In the genomic region with DNA sequence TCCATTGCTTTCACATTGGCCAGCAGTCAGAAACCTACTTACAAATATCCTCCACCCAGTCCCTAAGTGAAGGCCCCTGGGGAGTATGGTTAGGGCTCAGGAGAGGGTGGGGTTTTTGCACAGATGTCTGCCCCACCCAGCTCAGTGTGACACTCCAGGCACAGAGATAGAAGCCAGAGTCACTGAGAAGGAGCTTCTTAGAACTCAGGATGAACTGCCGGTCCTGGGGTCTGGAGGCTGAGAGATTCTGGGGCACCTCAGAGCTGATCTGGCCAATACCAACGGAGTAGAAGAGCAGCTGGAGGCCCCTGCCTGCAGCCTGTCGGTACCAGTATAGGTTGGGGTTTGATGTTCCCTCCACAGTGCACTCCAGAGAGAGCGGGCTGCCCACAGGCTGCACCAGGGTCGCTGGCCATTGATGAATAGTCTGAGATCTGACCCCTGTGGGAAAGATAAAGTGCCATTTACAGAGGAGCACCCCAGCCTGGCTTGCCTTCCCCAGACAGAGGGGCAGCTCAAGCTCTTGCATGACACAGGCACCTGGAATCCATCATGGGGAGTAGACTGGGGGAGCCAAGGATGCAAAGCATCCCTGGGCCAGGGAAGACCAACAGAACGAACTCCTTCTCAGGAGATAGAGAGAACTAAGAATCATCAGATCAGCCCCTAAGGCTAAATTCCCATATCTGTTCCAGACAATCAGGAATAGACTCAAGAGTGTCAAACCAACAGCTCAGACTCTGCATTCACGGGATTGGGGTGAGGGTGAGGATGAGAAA, we compare ENCODE assay signal across 11 cellular contexts. TPM values are rescaled to one million over a fixed set of nuclear protein-coding genes. Genes with fewer than 3 reads are reported as not detected.
DNase-seq lines count a peak whose midpoint lies in the region; ATAC-seq, FAIRE-seq and TF ChIP-seq lines count a peak whose summit lies in the region.
"Had no signal": no experiment of that assay in that cellular context is flagged by ENCODE, and none has a peak within 500 bp of the region (broad histone marks: within the 10 kb centered on the region; RNA-seq: fewer than 3 reads in every experiment).

No MANE protein-coding gene starts in this region.

- H3K4me1 Mint-ChIP-seq in activated naive CD4-positive, alpha-beta T cell treated with anti-CD3 and anti-CD28 coated beads for 36 hours (ENCODE audit: low read depth) = peaks cover 73% of the 10 kb centered on the region

- no peak for DNase-seq in activated naive CD4-positive, alpha-beta T cell treated with anti-CD3 and anti-CD28 coated beads for 36 hours
- DNase-seq in activated naive CD4-positive, alpha-beta T cell treated with anti-CD3 and anti-CD28 coated beads, Interleukin-2, amount 50 U/mL, for 16 hours = no peak
- DNase-seq in NCI-H82 treated with DMSO at 0.1 percent for 48 hours (lab: John Stamatoyannopoulos, UW; ENCODE audit: unreplicated experiment) = peak; percentile 4
- DNase-seq in K562 (ENCODE audit: extremely low read depth in 1 of 4, low spot score in 3 of 4) = peak in 3 of 4 experiments; percentile 40 to 62 (median 51)
- DNase-seq in posterior cingulate gyrus = no peak
- DNase-seq in tibial nerve (ENCODE audit: low spot score in 2 of 2) = no peak
- DNase-seq: effector CD4-positive, alpha-beta T cell; mucosa of descending colon; right cardiac atrium had no signal

- TF ChIP-seq CTCF in K562 (IDR thresholded peaks at IDR 0.05 in 2 of 3, conservative IDR thresholded peaks at IDR 0.05 in 1 of 3; ENCODE audit: insufficient read depth in 2 of 3, low read depth in 1 of 3, low read length in 3 of 3) (no peak), tibial nerve (IDR thresholded peaks at IDR 0.05) (no peak)

- no peak for TF ChIP-seq RAD21 in K562 (CRISPR knock-in tag; conservative IDR thresholded peaks at IDR 0.05 in 1 of 2, IDR thresholded peaks at IDR 0.05 in 1 of 2)

- CTCF ChIA-PET in activated naive CD4-positive, alpha-beta T cell treated with anti-CD3 and anti-CD28 coated beads for 36 hours (lab: Charles Lee) = interaction anchor here (0.6 to 12.4 kb wide), 28 partner anchors 8 to 509 kb away, joined by 3 to 382 read pairs (median 5); a partner anchor contains a TSS
- CTCF ChIA-PET in K562 (lab: Yijun Ruan, JAX; ENCODE audit: low intra/inter-chr PET ratio) = no interaction called here

- H3K9ac ChIP-seq in K562 (ENCODE audit: insufficient read depth in 1 of 2, low read depth in 2 of 2, low read length in 2 of 2) = no peak overlapping the region

- no peaks in the 10 kb centered on the region for H3K9me3 Mint-ChIP-seq in activated naive CD4-positive, alpha-beta T cell treated with anti-CD3 and anti-CD28 coated beads for 36 hours

- H3K27ac ChIP-seq in K562 (ENCODE audit: extremely low read depth, low read depth, low read length) (no peak overlapping the region), thymus (ENCODE audit: low read depth) (peak overlapping the region; percentile 97), tibial nerve (no peak overlapping the region)

- no peaks in the 10 kb centered on the region for H3K27me3 Mint-ChIP-seq in activated naive CD4-positive, alpha-beta T cell treated with anti-CD3 and anti-CD28 coated beads for 36 hours (ENCODE audit: low read depth)

- H3K9me1 ChIP-seq in K562 (ENCODE audit: control insufficient read depth, insufficient read depth, low read length) = no peaks in the 10 kb centered on the region

- FAIRE-seq in K562 (lab: Jason Lieb, UNC) = no peak

- 0 out of 2 replicates have a peak overlapping the region, but pooled peaks have one; percentile 25 for H2AFZ ChIP-seq in K562 (ENCODE audit: low read depth, low read length)

- ATAC-seq in K562 = no peak
- no peak for ATAC-seq in HG02623 (IDR thresholded peaks at IDR 0.05; ENCODE audit: unreplicated experiment)
- ATAC-seq: mucosa of descending colon, right cardiac atrium had no signal

- H3K4me1 ChIP-seq in K562 (replicated peaks in 1 of 2; ENCODE audit: control insufficient read depth in 2 of 2, insufficient read depth in 2 of 2, low read length in 2 of 2) (peaks cover 0 to 33% of the 10 kb centered on the region in 2 experiments; a peak in 3 of 5 replicates), thymus (ENCODE audit: control insufficient read depth, insufficient read depth, low read length) (peaks cover 24% of the 10 kb centered on the region), tibial nerve (peaks cover 0 to 6% (median 0%) of the 10 kb centered on the region in 4 donors)

- peak overlapping the region; percentile 15; the same call in 1 of the 2 replicates for H3K4me2 ChIP-seq in K562 (ENCODE audit: insufficient read depth, low read length)

- TF ChIP-seq EP300 in K562 (IDR thresholded peaks at IDR 0.05; ENCODE audit: low read length) (no peak), tibial nerve (IDR thresholded peaks at IDR 0.05) (no peak)

- POLR2A ChIA-PET in K562 (lab: Yijun Ruan, JAX) = interaction anchor here (1.6 kb wide), 1 partner anchor 15 kb away, joined by 3 read pairs; no protein-coding TSS in a partner anchor

- no peaks in the 10 kb centered on the region for H3K79me2 ChIP-seq in K562 (ENCODE audit: control insufficient read depth, insufficient read depth, low read length)

- H3K4me3 Mint-ChIP-seq in activated naive CD4-positive, alpha-beta T cell treated with anti-CD3 and anti-CD28 coated beads for 36 hours = peak overlapping the region; percentile 70

- no peaks in the 10 kb centered on the region for H4K20me1 ChIP-seq in K562 (replicated peaks; ENCODE audit: control insufficient read depth, insufficient read depth, low read length)

- intact Hi-C loops in activated naive CD4-positive, alpha-beta T cell treated with anti-CD3 and anti-CD28 coated beads for 36 hours (cut with micrococcal nuclease) = loop anchor here (5.0 kb wide), 1 partner anchor 835 kb away; no protein-coding TSS in a partner anchor
- intact Hi-C loops in K562 (cut with micrococcal nuclease) = loop anchor here (10.0 kb wide), 1 partner anchor 178 kb away; no protein-coding TSS in a partner anchor
- intact Hi-C loops in posterior cingulate gyrus (cut with DNase I) = no loop called here

- H3K9me3 ChIP-seq in K562 (replicated peaks; ENCODE audit: control insufficient read depth, insufficient read depth, low read depth, low read length) = no peaks in the 10 kb centered on the region
- H3K9me3 ChIP-seq in thymus (ENCODE audit: control insufficient read depth) = no peaks in the 10 kb centered on the region
- H3K9me3 ChIP-seq in tibial nerve = no peaks in the 10 kb centered on the region
- H3K9me3 ChIP-seq: mucosa of descending colon had no signal

- WGBS in K562 (ENCODE audit: insufficient coverage, low coverage, missing lambda C conversion rate) = 2% methylated on average over 7 of the region's 7 CpGs
- 32% methylated on average over 7 of the region's 7 CpGs for WGBS in thymus
- 44 to 50% methylated on average over 7 of the region's 7 CpGs for WGBS in tibial nerve, 2 donors

- H3K27me3 ChIP-seq in K562 (ENCODE audit: control insufficient read depth in 2 of 2, insufficient read depth in 2 of 2, low read length in 2 of 2) (peaks cover 0 to 3% of the 10 kb centered on the region in 2 experiments; a peak in 3 of 5 replicates), thymus (ENCODE audit: control insufficient read depth, insufficient read depth) (no peaks in the 10 kb centered on the region), tibial nerve (peaks cover 0 to 15% of the 10 kb centered on the region in 2 donors)

- no peaks in the 10 kb centered on the region for H3K36me3 ChIP-seq in K562 (ENCODE audit: control insufficient read depth, insufficient read depth, low read length)
- peaks cover 12% of the 10 kb centered on the region for H3K36me3 ChIP-seq in thymus (ENCODE audit: control insufficient read depth, insufficient read depth)
- no peaks in the 10 kb centered on the region for H3K36me3 ChIP-seq in tibial nerve

- no peaks in the 10 kb centered on the region for H3K36me3 Mint-ChIP-seq in activated naive CD4-positive, alpha-beta T cell treated with anti-CD3 and anti-CD28 coated beads for 36 hours (ENCODE audit: low read depth)

- H3K4me3 ChIP-seq in K562 (no peak overlapping the region), thymus (ENCODE audit: low read length) (peak overlapping the region; percentile 86), tibial nerve (no peak overlapping the region)
- H3K4me3 ChIP-seq: mucosa of descending colon had no signal

- H3K27ac Mint-ChIP-seq in activated naive CD4-positive, alpha-beta T cell treated with anti-CD3 and anti-CD28 coated beads for 36 hours = peak overlapping the region; percentile 99

- no peak for TF ChIP-seq POLR2A in K562 (conservative IDR thresholded peaks at IDR 0.05)
- no peak for TF ChIP-seq POLR2A in tibial nerve (IDR thresholded peaks at IDR 0.05)

- in situ Hi-C loops in K562 (cut with MboI) = no loop called here

- no TSS peak for BruUV-seq in K562 (replicated peaks; lab: Mats Ljungman, UMichigan)

RNA-seq across cellular contexts. Expression of a gene that starts 41.9 kb away (rescaled TPM):
- under 1 TPM in 1 of 2 experiments, not detected in 1; 0.50 TPM for total RNA-seq in activated naive CD4-positive, alpha-beta T cell treated with anti-CD3 and anti-CD28 coated beads for 36 hours
- total RNA-seq in K562 (2011; cell fraction: chromatin; rRNA removed; ENCODE audit: low replicate concordance) = 2.5 TPM in 1 of 2 replicates, not detected in the other
- 4.6 and 6.2 TPM in 2 replicates for total RNA-seq in K562 (2011; cell fraction: nucleolus; rRNA removed)
- 3.5 and 4.8 TPM in 2 replicates for total RNA-seq in K562 (2011; cell fraction: nucleoplasm; rRNA removed)
- total RNA-seq in K562 (2014; rRNA removed) = 1.1 and 1.7 TPM in 2 replicates
- total RNA-seq in K562 (2014; rRNA removed; fragmentation: Illumina TruSeq; extraction: Trizol) = 2.4 and 2.5 TPM in 2 replicates
- total RNA-seq in K562 (2015; rRNA removed; fragmentation: Illumina TruSeq; extraction: Trizol) = 1.3 and 2.4 TPM in 2 replicates
- total RNA-seq in K562 (2021) = 23.9 and 30.1 TPM in 2 replicates
- 3.8 and 6.4 TPM in 2 replicates for polyA plus RNA-seq in K562 (2011; rRNA removed)
- polyA plus RNA-seq in K562 (2011; cell fraction: cytosol; rRNA removed) = 9.3 and 14.7 TPM in 2 replicates
- 4.3 and 5.0 TPM in 2 replicates for polyA plus RNA-seq in K562 (2011; cell fraction: nucleus; rRNA removed)
- 6.6 and 43.8 TPM in 2 replicates for polyA plus RNA-seq in K562 (2012)
- polyA plus RNA-seq in K562 (2014; fragmentation: Illumina TruSeq; extraction: Trizol) = 4.7 and 6.2 TPM in 2 replicates
- polyA plus RNA-seq in K562 (2014; fragmentation: Nextera tagmentation; extraction: Ambion mirVana) = 10 to 100 TPM in 1 of 2 experiments, 1 to 10 TPM in 1; 9.5 to 16.4 TPM
- polyA plus RNA-seq in K562 (2014; rRNA removed) = 1.4 and 1.6 TPM in 2 replicates
- 2.8 and 3.7 TPM in 2 replicates for polyA minus RNA-seq in K562 (2011; rRNA and poly(A)+ RNA removed)
- 4.5 and 5.4 TPM in 2 replicates for polyA minus RNA-seq in K562 (2011; cell fraction: cytosol; rRNA and poly(A)+ RNA removed)
- 0.67 and 1.4 TPM in 2 replicates for polyA minus RNA-seq in K562 (2011; cell fraction: nucleus; rRNA and poly(A)+ RNA removed)
- 23.1 TPM for polyA plus RNA-seq in thymus
- 10 to 100 TPM in 2 of 4 donors, 1 to 10 TPM in 2; 2.5 to 78.0 (median 12.0) TPM for total RNA-seq in tibial nerve
- total RNA-seq: mucosa of descending colon had no signal

RNA-seq across cellular contexts. Expression of a gene that starts 42.2 kb away (rescaled TPM):
- total RNA-seq in activated naive CD4-positive, alpha-beta T cell treated with anti-CD3 and anti-CD28 coated beads for 36 hours = 10 to 100 TPM; 22.1 to 22.8 TPM
- 81.3 and 499 TPM in 2 replicates for total RNA-seq in K562 (2011; cell fraction: chromatin; rRNA removed; ENCODE audit: low replicate concordance)
- 147 and 442 TPM in 2 replicates for total RNA-seq in K562 (2011; cell fraction: nucleolus; rRNA removed)
- 112 and 171 TPM in 2 replicates for total RNA-seq in K562 (2011; cell fraction: nucleoplasm; rRNA removed)
- 10.4 and 11.3 TPM in 2 replicates for total RNA-seq in K562 (2014; rRNA removed)
- total RNA-seq in K562 (2014; rRNA removed; fragmentation: Illumina TruSeq; extraction: Trizol) = 4.1 and 4.3 TPM in 2 replicates
- 1.5 and 2.1 TPM in 2 replicates for total RNA-seq in K562 (2015; rRNA removed; fragmentation: Illumina TruSeq; extraction: Trizol)
- 13.2 and 19.1 TPM in 2 replicates for total RNA-seq in K562 (2021)
- polyA plus RNA-seq in K562 (2011; rRNA removed) = 108 and 123 TPM in 2 replicates
- 99.6 and 191 TPM in 2 replicates for polyA plus RNA-seq in K562 (2011; cell fraction: cytosol; rRNA removed)
- 516 and 1,081 TPM in 2 replicates for polyA plus RNA-seq in K562 (2011; cell fraction: nucleus; rRNA removed)
- 8.8 and 13.0 TPM in 2 replicates for polyA plus RNA-seq in K562 (2012)
- polyA plus RNA-seq in K562 (2014; fragmentation: Illumina TruSeq; extraction: Trizol) = 7.6 and 10.7 TPM in 2 replicates
- 1 to 10 TPM; 1.4 to 2.5 TPM for polyA plus RNA-seq in K562 (2014; fragmentation: Nextera tagmentation; extraction: Ambion mirVana)
- 12.0 and 16.3 TPM in 2 replicates for polyA plus RNA-seq in K562 (2014; rRNA removed)
- 56.3 and 87.3 TPM in 2 replicates for polyA minus RNA-seq in K562 (2011; rRNA and poly(A)+ RNA removed)
- 119 and 124 TPM in 2 replicates for polyA minus RNA-seq in K562 (2011; cell fraction: cytosol; rRNA and poly(A)+ RNA removed)
- polyA minus RNA-seq in K562 (2011; cell fraction: nucleus; rRNA and poly(A)+ RNA removed) = 75.4 and 113 TPM in 2 replicates
- 163 TPM for polyA plus RNA-seq in thymus
- total RNA-seq in tibial nerve = 10 to 100 TPM in 3 of 4 donors, 1 to 10 TPM in 1; 6.9 to 84.3 (median 22.1) TPM

Comparison
In these comparisons a context has a peak if more than half of its experiments do, and no peak if none do; other contexts are left out.
1. DNase-seq: peak in NCI-H82 treated with DMSO at 0.1 percent for 48 hours (single experiment) and K562 (3 of 4); none in activated naive CD4-positive, alpha-beta T cell treated with anti-CD3 and anti-CD28 coated beads for 36 hours (single experiment), activated naive CD4-positive, alpha-beta T cell treated with anti-CD3 and anti-CD28 coated beads, Interleukin-2, amount 50 U/mL, for 16 hours (single experiment), posterior cingulate gyrus (0 of 10) and tibial nerve (0 of 2).